ENCODE assay signal across 8 cellular contexts in the genomic region with DNA sequence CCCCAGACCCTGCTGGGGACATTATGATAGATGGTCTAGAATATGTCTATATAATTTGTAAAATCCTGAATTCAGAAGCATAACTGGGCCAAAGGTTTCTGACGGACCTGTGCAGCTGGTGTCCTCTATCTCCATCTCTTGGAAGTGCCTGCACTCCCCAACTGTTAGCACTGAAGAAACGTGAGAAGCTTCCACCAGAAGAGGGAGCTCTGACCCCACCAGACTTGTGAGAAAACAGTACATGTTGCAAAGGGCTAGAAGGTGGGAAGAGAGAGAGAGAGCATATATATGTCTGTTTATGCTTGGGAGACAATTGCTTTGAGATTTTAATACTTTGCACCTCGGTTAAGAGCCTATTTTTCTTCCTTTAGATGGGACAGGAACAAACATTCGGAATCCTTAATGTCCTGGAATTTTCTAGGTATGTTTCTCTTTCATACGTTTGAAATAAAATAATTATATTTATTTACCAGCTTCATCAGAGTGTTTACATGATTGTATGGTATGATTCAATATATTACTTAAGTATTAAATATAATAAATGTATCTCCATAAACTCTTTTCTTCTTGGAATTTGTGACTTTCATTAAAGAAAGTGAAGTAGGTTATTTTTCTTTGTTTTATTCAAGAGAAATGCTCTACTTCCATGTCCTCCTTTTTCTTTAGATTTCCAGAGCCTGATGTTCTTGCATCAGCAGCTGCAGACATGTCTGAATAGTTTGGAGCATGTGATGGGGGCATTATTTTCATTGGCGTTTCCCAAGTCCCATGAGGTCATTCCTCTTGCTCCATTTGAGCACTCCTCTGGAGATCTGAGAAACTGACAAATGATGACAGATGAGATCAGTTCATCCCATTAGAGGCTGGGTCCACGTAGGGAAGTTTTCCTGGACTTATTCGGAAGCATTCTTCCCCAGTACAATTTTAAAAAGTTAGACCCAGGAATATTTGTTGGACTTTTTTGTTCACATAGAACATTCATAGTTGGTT.
DNase-seq lines count a peak whose midpoint lies in the region; ATAC-seq and TF ChIP-seq lines count a peak whose summit lies in the region.

No MANE protein-coding gene starts in this region.

- peak; percentile 86 for TF ChIP-seq RAD21 in Ishikawa (IDR thresholded peaks at IDR 0.05; ENCODE audit: low read depth)

- DNase-seq in AG08396 (ENCODE audit: low spot score) (peak; percentile 47), NT2/D1 (ENCODE audit: low read depth, low spot score) (peak; percentile 81), epidermal melanocyte (ENCODE audit: insufficient read length, low spot score) (peak; percentile 64), myocyte (ENCODE audit: low read depth) (peak; percentile 96)
- DNase-seq in activated CD8-positive, alpha-beta memory T cell treated with anti-CD3 and anti-CD28 coated beads, Interleukin-2, amount 50 U/mL, for 1 hour (ENCODE audit: extremely low read depth): peak; percentile 42
- DNase-seq in stimulated activated CD8-positive, alpha-beta memory T cell treated with anti-CD3 and anti-CD28 coated beads, Interleukin-7, amount 100 ng/mL, for 4 hours (ENCODE audit: low read depth in 2 of 2): peak; percentile 42 to 53

- no peaks in the 10 kb centered on the region for H3K4me1 ChIP-seq in NT2/D1 (ENCODE audit: insufficient read depth, insufficient read length)

- H3K4me3 ChIP-seq in NT2/D1 (ENCODE audit: insufficient read length, low read depth): no peak overlapping the region

- TF ChIP-seq EP300 in Ishikawa (IDR thresholded peaks at IDR 0.05; ENCODE audit: borderline replicate concordance): no peak

- ATAC-seq in GM19023 (IDR thresholded peaks at IDR 0.05; ENCODE audit: unreplicated experiment): peak; percentile 79

- H3K27me3 ChIP-seq in NT2/D1 (ENCODE audit: insufficient read depth, insufficient read length): no peaks in the 10 kb centered on the region

- no peaks in the 10 kb centered on the region for H3K9me3 ChIP-seq in NT2/D1 (ENCODE audit: insufficient read depth, low read length)

- no peaks in the 10 kb centered on the region for H3K36me3 ChIP-seq in NT2/D1 (ENCODE audit: insufficient read depth, insufficient read length, low read length)

- H3K9ac ChIP-seq in NT2/D1 (ENCODE audit: insufficient read length, low read depth): no peak overlapping the region

TF ChIP-seq in Ishikawa, 13 proteins besides CTCF, POLR2A, EP300 and RAD21:
- TF ChIP-seq TEAD4 (IDR thresholded peaks at IDR 0.05) (no peak), TCF12 (IDR thresholded peaks at IDR 0.05; ENCODE audit: low read depth) (no peak), TAF1 (IDR thresholded peaks at IDR 0.05; ENCODE audit: low read depth) (no peak), CREB1 (IDR thresholded peaks at IDR 0.05; ENCODE audit: low read depth) (no peak), ZBTB7A (IDR thresholded peaks at IDR 0.05; ENCODE audit: low read depth) (no peak), FOXM1 (IDR thresholded peaks at IDR 0.05; ENCODE audit: borderline replicate concordance, low read depth) (no peak), YY1 (IDR thresholded peaks at IDR 0.05; ENCODE audit: low read depth) (no peak), CEBPB (IDR thresholded peaks at IDR 0.05) (no peak), NFIC (IDR thresholded peaks at IDR 0.05) (no peak), EGR1 (IDR thresholded peaks at IDR 0.05) (no peak)
- TF ChIP-seq, protein P1, sequence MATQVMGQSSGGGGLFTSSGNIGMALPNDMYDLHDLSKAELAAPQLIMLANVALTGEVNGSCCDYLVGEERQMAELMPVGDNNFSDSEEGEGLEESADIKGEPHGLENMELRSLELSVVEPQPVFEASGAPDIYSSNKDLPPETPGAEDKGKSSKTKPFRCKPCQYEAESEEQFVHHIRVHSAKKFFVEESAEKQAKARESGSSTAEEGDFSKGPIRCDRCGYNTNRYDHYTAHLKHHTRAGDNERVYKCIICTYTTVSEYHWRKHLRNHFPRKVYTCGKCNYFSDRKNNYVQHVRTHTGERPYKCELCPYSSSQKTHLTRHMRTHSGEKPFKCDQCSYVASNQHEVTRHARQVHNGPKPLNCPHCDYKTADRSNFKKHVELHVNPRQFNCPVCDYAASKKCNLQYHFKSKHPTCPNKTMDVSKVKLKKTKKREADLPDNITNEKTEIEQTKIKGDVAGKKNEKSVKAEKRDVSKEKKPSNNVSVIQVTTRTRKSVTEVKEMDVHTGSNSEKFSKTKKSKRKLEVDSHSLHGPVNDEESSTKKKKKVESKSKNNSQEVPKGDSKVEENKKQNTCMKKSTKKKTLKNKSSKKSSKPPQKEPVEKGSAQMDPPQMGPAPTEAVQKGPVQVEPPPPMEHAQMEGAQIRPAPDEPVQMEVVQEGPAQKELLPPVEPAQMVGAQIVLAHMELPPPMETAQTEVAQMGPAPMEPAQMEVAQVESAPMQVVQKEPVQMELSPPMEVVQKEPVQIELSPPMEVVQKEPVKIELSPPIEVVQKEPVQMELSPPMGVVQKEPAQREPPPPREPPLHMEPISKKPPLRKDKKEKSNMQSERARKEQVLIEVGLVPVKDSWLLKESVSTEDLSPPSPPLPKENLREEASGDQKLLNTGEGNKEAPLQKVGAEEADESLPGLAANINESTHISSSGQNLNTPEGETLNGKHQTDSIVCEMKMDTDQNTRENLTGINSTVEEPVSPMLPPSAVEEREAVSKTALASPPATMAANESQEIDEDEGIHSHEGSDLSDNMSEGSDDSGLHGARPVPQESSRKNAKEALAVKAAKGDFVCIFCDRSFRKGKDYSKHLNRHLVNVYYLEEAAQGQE (IDR thresholded peaks at IDR 0.05; ENCODE audit: low read depth): no peak
- TF ChIP-seq, protein P2, sequence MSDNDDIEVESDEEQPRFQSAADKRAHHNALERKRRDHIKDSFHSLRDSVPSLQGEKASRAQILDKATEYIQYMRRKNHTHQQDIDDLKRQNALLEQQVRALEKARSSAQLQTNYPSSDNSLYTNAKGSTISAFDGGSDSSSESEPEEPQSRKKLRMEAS (IDR thresholded peaks at IDR 0.05): no peak
- TF ChIP-seq, protein P3, sequence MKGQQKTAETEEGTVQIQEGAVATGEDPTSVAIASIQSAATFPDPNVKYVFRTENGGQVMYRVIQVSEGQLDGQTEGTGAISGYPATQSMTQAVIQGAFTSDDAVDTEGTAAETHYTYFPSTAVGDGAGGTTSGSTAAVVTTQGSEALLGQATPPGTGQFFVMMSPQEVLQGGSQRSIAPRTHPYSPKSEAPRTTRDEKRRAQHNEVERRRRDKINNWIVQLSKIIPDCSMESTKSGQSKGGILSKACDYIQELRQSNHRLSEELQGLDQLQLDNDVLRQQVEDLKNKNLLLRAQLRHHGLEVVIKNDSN (IDR thresholded peaks at IDR 0.05): no peak

Comparison
In these comparisons a context has a peak if more than half of its experiments do, and no peak if none do; other contexts are left out.
1. DNase-seq: peak in every context shown above with its lines; median percentile 96 in myocyte; 81 in NT2/D1; 64 in epidermal melanocyte; 48 in stimulated activated CD8-positive, alpha-beta memory T cell treated with anti-CD3 and anti-CD28 coated beads, Interleukin-7, amount 100 ng/mL, for 4 hours; 47 in AG08396; 42 in activated CD8-positive, alpha-beta memory T cell treated with anti-CD3 and anti-CD28 coated beads, Interleukin-2, amount 50 U/mL, for 1 hour.